9 cellular contexts compared by ENCODE assay signal in the genomic region with DNA sequence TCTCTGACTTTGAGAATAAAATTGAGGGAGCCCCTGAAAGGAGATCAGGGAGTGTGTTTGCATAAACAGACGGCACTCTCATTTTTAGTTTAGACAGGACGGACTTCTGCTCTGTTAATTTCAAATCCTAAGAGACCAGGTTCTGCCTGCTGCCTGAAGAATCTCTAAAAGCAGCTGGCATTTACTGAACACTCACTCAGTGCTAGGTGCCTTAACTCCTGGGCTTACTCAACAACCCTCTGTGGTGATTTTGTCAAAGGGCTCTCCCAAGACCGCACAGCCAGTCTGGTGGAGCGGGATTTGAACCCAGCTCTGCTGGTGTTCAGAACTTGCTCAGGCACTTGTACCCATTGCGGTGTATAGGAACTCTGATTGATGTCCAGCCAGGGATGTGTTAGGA. TPM values are rescaled to one million over a fixed set of nuclear protein-coding genes. Genes with fewer than 3 reads are reported as not detected.
DNase-seq lines count a peak whose midpoint lies in the region; TF ChIP-seq lines count a peak whose summit lies in the region.
"Had no signal": no experiment of that assay in that cellular context is flagged by ENCODE, and none has a peak within 500 bp of the region (broad histone marks: within the 10 kb centered on the region; RNA-seq: fewer than 3 reads in every experiment).

No MANE protein-coding gene starts in this region.

- peak overlapping the region; percentile 89 for H3K4me3 Mint-ChIP-seq in endodermal cell

- no peaks in the 10 kb centered on the region for H3K27me3 Mint-ChIP-seq in endodermal cell (ENCODE audit: insufficient read depth)

- no peaks in the 10 kb centered on the region for H3K9me3 ChIP-seq in OCI-LY7 (ENCODE audit: low read length)
- H3K9me3 ChIP-seq in endodermal cell (ENCODE audit: control insufficient read depth, low read length) = no peaks in the 10 kb centered on the region

- no TSS peak for BruUV-seq in OCI-LY7 (replicated peaks; lab: Mats Ljungman, UMichigan)

- DNase-seq in GM12864 (ENCODE audit: low read depth) = no peak
- peak; percentile 43 for DNase-seq in OCI-LY7 (ENCODE audit: low spot score)
- no peak for DNase-seq in endodermal cell
- no peak for DNase-seq in AG20443 (ENCODE audit: low spot score)
- no peak for DNase-seq in epidermal melanocyte (ENCODE audit: insufficient read length, low spot score)
- no peak for DNase-seq in NCI-H510A treated with DMSO at 0.1 percent for 48 hours (lab: John Stamatoyannopoulos, UW)
- no peak for DNase-seq in 8988T
- DNase-seq: amniotic stem cell had no signal

- peak overlapping the region; percentile 70 for H3K27ac ChIP-seq in OCI-LY7 (ENCODE audit: low read depth, low read length, poor library complexity, severe bottlenecking)
- H3K27ac ChIP-seq in endodermal cell (ENCODE audit: low read depth, low read length) = no peak overlapping the region
- H3K27ac ChIP-seq in rectal smooth muscle tissue (ENCODE audit: low read depth, low read length) = no peak overlapping the region

- peaks cover 30% of the 10 kb centered on the region for H3K79me2 ChIP-seq in OCI-LY7 (ENCODE audit: insufficient read depth, low read depth, low read length)

- POLR2A ChIA-PET in OCI-LY7 (lab: Charles Lee) = interaction anchor here (0.5 to 3.6 kb wide), 5 partner anchors 9 to 35 kb away, joined by 3 to 10 read pairs (median 3); no protein-coding TSS in a partner anchor

- WGBS in endodermal cell (ENCODE audit: insufficient coverage in 1 of 2, insufficient read length in 1 of 2), 2 experiments = 86 to 91% methylated on average over 3 to 5 of the region's 5 CpGs

- H3K4me1 ChIP-seq in OCI-LY7 (ENCODE audit: insufficient read depth, low read length, poor library complexity, severe bottlenecking) (peaks cover 47% of the 10 kb centered on the region), endodermal cell (ENCODE audit: control insufficient read depth, insufficient read depth, low read length) (peaks cover 21% of the 10 kb centered on the region), rectal smooth muscle tissue (ENCODE audit: control insufficient read depth, insufficient read depth, low read length) (peaks cover 16% of the 10 kb centered on the region)

- H4K20me1 ChIP-seq in OCI-LY7 (ENCODE audit: insufficient read depth, low read length) = peaks cover 9% of the 10 kb centered on the region; the same call in 1 of the 2 replicates

- H3K4me2 ChIP-seq in OCI-LY7 (ENCODE audit: low read length) = peak overlapping the region; percentile 84

- peaks cover 50% of the 10 kb centered on the region for H3K4me1 Mint-ChIP-seq in endodermal cell

- H3K36me3 ChIP-seq in OCI-LY7 (ENCODE audit: insufficient read depth, low read length) (peaks cover 15% of the 10 kb centered on the region; the same call in 1 of the 2 replicates), endodermal cell (ENCODE audit: control insufficient read depth, insufficient read depth, low read length) (no peaks in the 10 kb centered on the region), rectal smooth muscle tissue (ENCODE audit: control insufficient read depth, insufficient read depth, low read length) (no peaks in the 10 kb centered on the region)

- H3K36me3 Mint-ChIP-seq in endodermal cell (ENCODE audit: low read depth) = peaks cover 19% of the 10 kb centered on the region

- intact Hi-C loops in OCI-LY7 (cut with micrococcal nuclease; ENCODE audit: unreplicated experiment) = loop anchor here (2.0 to 5.0 kb wide), 2 partner anchors 54 to 174 kb away; a partner anchor contains a TSS

- H2AFZ ChIP-seq in OCI-LY7 (ENCODE audit: low read length) = no peak overlapping the region

- H3K9me3 Mint-ChIP-seq in endodermal cell = no peaks in the 10 kb centered on the region

- no peaks in the 10 kb centered on the region for H3K9me2 ChIP-seq in OCI-LY7 (ENCODE audit: insufficient read depth, low read length)

- H3K27me3 ChIP-seq in endodermal cell (ENCODE audit: control insufficient read depth, insufficient read depth, low read length, poor library complexity, severe bottlenecking) (no peaks in the 10 kb centered on the region), rectal smooth muscle tissue (ENCODE audit: control insufficient read depth, insufficient read depth, low read length) (no peaks in the 10 kb centered on the region)

- H3K4me3 ChIP-seq in GM12864 (ENCODE audit: low read depth, low read length) = peak overlapping the region; percentile 62
- H3K4me3 ChIP-seq in OCI-LY7 (ENCODE audit: low read depth, low read length, poor library complexity, severe bottlenecking) = peak overlapping the region; percentile 69
- peak overlapping the region; percentile 91 for H3K4me3 ChIP-seq in endodermal cell (ENCODE audit: low read length)
- peak overlapping the region; percentile 70 for H3K4me3 ChIP-seq in rectal smooth muscle tissue (ENCODE audit: low read length)

- CTCF ChIA-PET in OCI-LY7 (lab: Charles Lee; ENCODE audit: unreplicated experiment) = interaction anchor here (0.5 to 1.5 kb wide), 2 partner anchors 25 to 105 kb away, joined by 5 to 6 read pairs; no protein-coding TSS in a partner anchor

- H3K9ac ChIP-seq in endodermal cell (ENCODE audit: extremely low read depth, low read length, poor library complexity, severe bottlenecking) (peak overlapping the region; percentile 77), rectal smooth muscle tissue (ENCODE audit: low read length) (no peak overlapping the region)

- TF ChIP-seq CTCF in GM12864 (IDR thresholded peaks at IDR 0.05; ENCODE audit: low read depth, low read length, missing control alignments) (no peak), OCI-LY7 (conservative IDR thresholded peaks at IDR 0.05; ENCODE audit: low read length) (no peak), endodermal cell (conservative IDR thresholded peaks at IDR 0.05) (no peak)

- peak overlapping the region; percentile 92 for H3K27ac Mint-ChIP-seq in endodermal cell

RNA-seq across cellular contexts. Expression of a gene that starts 2.2 kb away (rescaled TPM):
- 3.3 and 9.5 TPM in 2 replicates for total RNA-seq in OCI-LY7 (2014; rRNA removed; shearing (Covaris generic))
- total RNA-seq in OCI-LY7 (2022) = 19.1 and 20.1 TPM in 2 replicates
- 10 to 100 TPM; 35.3 to 39.2 TPM for total RNA-seq in endodermal cell
- polyA plus RNA-seq in endodermal cell (2013, experiment 1 of 2) = 11.8 TPM
- 11.2 TPM for polyA plus RNA-seq in endodermal cell (2013, experiment 2 of 2)

RNA-seq across cellular contexts. Expression of a gene that starts 40.9 kb away (rescaled TPM):
- total RNA-seq in OCI-LY7 (2014; rRNA removed; shearing (Covaris generic)) = 0.32 TPM in 1 of 2 replicates, not detected in the other
- total RNA-seq in OCI-LY7 (2022) = 0.13 and 0.18 TPM in 2 replicates
- 1 to 10 TPM; 1.4 to 1.6 TPM for total RNA-seq in endodermal cell
- 0.96 TPM for polyA plus RNA-seq in endodermal cell (2013, experiment 1 of 2)
- 0.79 TPM for polyA plus RNA-seq in endodermal cell (2013, experiment 2 of 2)

RNA-seq across cellular contexts. Expression of a gene that starts 47.7 kb away (rescaled TPM):
- total RNA-seq in OCI-LY7 (2014; rRNA removed; shearing (Covaris generic)) = 75.1 and 78.5 TPM in 2 replicates
- total RNA-seq in OCI-LY7 (2022) (88.0 and 93.6 TPM in 2 replicates), endodermal cell (100 to 1,000 TPM; 103 to 125 TPM)
- 64.7 TPM for polyA plus RNA-seq in endodermal cell (2013, experiment 1 of 2)
- 60.8 TPM for polyA plus RNA-seq in endodermal cell (2013, experiment 2 of 2)
